8 cellular contexts compared by ENCODE assay signal in genomic region chr9:17531642-17532254, GRCh38. TPM values are rescaled to one million over a fixed set of nuclear protein-coding genes. Genes with fewer than 3 reads are reported as not detected.
DNase-seq lines count a peak whose midpoint lies in the region; ATAC-seq and TF ChIP-seq lines count a peak whose summit lies in the region.

No MANE protein-coding gene starts in this region.

- peak; percentile 82 for TF ChIP-seq CTCF in neural cell (IDR thresholded peaks at IDR 0.05; ENCODE audit: poor library complexity, severe bottlenecking)

- H2AFZ ChIP-seq in neural cell (ENCODE audit: low read depth, low read length) = no peak overlapping the region

- peak; percentile 80 for TF ChIP-seq RAD21 in neural cell (conservative IDR thresholded peaks at IDR 0.05)

- H3K9me3 ChIP-seq in neural cell (ENCODE audit: low read length) = no peaks in the 10 kb centered on the region

- ATAC-seq in GM19328 (IDR thresholded peaks at IDR 0.05; ENCODE audit: unreplicated experiment) (peak; percentile 76), HG03354 (IDR thresholded peaks at IDR 0.05; ENCODE audit: poor library complexity, severe bottlenecking, unreplicated experiment) (peak; percentile 97)

- H3K9ac ChIP-seq in neural cell (ENCODE audit: low read length) = no peak overlapping the region

- H3K9me2 ChIP-seq in neural cell (ENCODE audit: insufficient read depth, low read length) = no peaks in the 10 kb centered on the region

- H3K79me2 ChIP-seq in neural cell (replicated peaks; ENCODE audit: insufficient read depth, low read length) = no peaks in the 10 kb centered on the region

- H3K4me3 ChIP-seq in neural cell (ENCODE audit: low read length) = no peak overlapping the region

- no peak overlapping the region for H3K4me2 ChIP-seq in neural cell (ENCODE audit: low read length)

- no peak for TF ChIP-seq EP300 in neural cell (conservative IDR thresholded peaks at IDR 0.05; ENCODE audit: poor library complexity, severe bottlenecking)

- no peaks in the 10 kb centered on the region for H4K20me1 ChIP-seq in neural cell (ENCODE audit: insufficient read depth)

- no peak overlapping the region for H3K27ac ChIP-seq in neural cell (ENCODE audit: low read length)

- DNase-seq in DMS79 treated with DMSO at 0.1 percent for 48 hours (lab: John Stamatoyannopoulos, UW) (peak; percentile 15), DMS79 (lab: John Stamatoyannopoulos, UW) (no peak), OCI-M1 (lab: John Stamatoyannopoulos, UW) (peak; percentile 66), ecto neural progenitor cell (ENCODE audit: low spot score) (peak; percentile 53), GF-D8 (lab: John Stamatoyannopoulos, UW) (no peak)

- H3K36me3 ChIP-seq in neural cell (ENCODE audit: insufficient read depth, low read length) = no peaks in the 10 kb centered on the region

- H3F3A ChIP-seq in neural cell (ENCODE audit: insufficient read depth, low read length, poor library complexity, severe bottlenecking) = no peaks in the 10 kb centered on the region

- no peaks in the 10 kb centered on the region for H3K27me3 ChIP-seq in neural cell (ENCODE audit: insufficient read depth, low read depth, low read length)

TF ChIP-seq in neural cell, 6 proteins besides CTCF, POLR2A, EP300 and RAD21:
- TF ChIP-seq EZH2 (IDR thresholded peaks at IDR 0.05; ENCODE audit: borderline replicate concordance, insufficient read depth, low read length, poor library complexity, severe bottlenecking) (no peak), SMC3 (conservative IDR thresholded peaks at IDR 0.05; ENCODE audit: poor library complexity) (peak; percentile 87)

RNA-seq across cellular contexts. Expression of gene SH3GL2, which starts 47.1 kb away (rescaled TPM):
- polyA plus RNA-seq in neural cell = 13.5 and 20.1 TPM in 2 replicates
- polyA minus RNA-seq in neural cell = 13.9 and 14.4 TPM in 2 replicates

Comparison
In these comparisons a context has a peak if more than half of its experiments do, and no peak if none do; other contexts are left out.
1. DNase-seq: peak in DMS79 treated with DMSO at 0.1 percent for 48 hours (single experiment), OCI-M1 (single experiment) and ecto neural progenitor cell (single experiment); none in DMS79 (single experiment) and GF-D8 (single experiment).